In the genomic region with DNA sequence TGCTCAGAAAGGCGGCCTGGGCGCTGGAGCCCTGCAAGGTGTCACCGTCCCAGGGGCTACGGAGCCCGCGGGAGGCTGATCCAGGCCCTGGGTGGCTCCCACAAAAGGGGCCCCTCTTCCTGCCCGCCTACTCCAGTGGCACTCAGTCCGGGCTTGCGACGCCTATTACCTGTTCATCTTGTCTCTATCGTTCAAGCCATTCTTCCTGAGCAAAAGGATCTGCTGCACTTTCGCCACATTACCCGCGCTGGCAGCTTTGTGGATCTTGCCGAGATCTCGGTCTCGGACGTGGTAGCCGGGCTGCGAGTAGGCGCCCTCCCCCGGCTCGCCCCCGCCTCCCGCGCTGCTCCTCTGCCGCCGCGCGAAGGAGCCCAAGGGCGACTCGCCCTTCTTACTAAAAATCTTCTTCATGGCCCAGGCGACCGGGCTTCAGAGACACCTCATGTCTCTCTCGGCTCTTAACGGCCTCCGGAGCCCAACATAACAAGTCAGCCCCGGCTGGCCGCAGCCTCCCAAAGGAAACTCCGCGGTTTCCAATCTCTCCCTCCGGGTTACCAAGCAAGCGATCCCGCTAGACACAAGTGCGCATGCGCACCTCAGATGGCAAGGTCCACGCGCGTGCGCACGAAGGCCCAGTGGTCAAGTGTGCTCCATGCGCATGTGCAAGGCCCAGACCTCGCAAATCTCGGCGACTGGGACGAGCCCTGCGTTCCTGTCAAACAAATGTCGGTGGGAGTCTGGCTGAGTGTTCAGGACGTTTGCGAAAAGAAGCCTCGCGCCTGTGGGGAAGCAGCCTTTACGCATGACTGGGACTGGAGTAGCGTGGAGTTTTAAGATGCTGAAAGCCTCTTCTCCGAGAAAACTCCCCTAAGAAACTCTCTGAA, we compare ENCODE assay signal across 8 cellular contexts. TPM values are rescaled to one million over a fixed set of nuclear protein-coding genes. Genes with fewer than 3 reads are reported as not detected.
DNase-seq lines count a peak whose midpoint lies in the region; ATAC-seq and TF ChIP-seq lines count a peak whose summit lies in the region.

Gene ANKRD26 (minus strand): TSS at position 579 of the 884 bp plus-strand sequence. CDS start 168 bp downstream, at position 411.

- H3K9ac ChIP-seq in HUES48 (ENCODE audit: low read depth, low read length): peak within 1 kb of the TSS; percentile 77
- H3K9ac ChIP-seq in NT2/D1 (ENCODE audit: insufficient read length, low read depth): peak within 1 kb of the TSS; percentile 88

- H3K27ac Mint-ChIP-seq in Calu3 (ENCODE audit: unreplicated experiment) (peak within 1 kb of the TSS; percentile 87), endothelial cell (ENCODE audit: unreplicated experiment) (peak within 1 kb of the TSS; percentile 96)

- H3K4me1 Mint-ChIP-seq in Calu3 (ENCODE audit: low read depth, unreplicated experiment) (peaks cover 13% of the 10 kb centered on the region), endothelial cell (ENCODE audit: unreplicated experiment) (peaks cover 7% of the 10 kb centered on the region)

- H3K9me3 ChIP-seq in HUES48 (ENCODE audit: control insufficient read depth, insufficient read depth, low read length) (no peaks in the 10 kb centered on the region), NT2/D1 (ENCODE audit: insufficient read depth, low read length) (no peaks in the 10 kb centered on the region), mesodermal cell (ENCODE audit: control insufficient read depth, low read length) (no peaks in the 10 kb centered on the region)

- H3K36me3 Mint-ChIP-seq in Calu3 (ENCODE audit: insufficient read depth, unreplicated experiment): peaks cover 29% of the 10 kb centered on the region
- H3K36me3 Mint-ChIP-seq in endothelial cell (ENCODE audit: low read depth, unreplicated experiment): peaks cover 3% of the 10 kb centered on the region

- no TSS peak for BruUV-seq in Calu3 (replicated peaks; lab: Mats Ljungman, UMichigan)

- H3K9me3 Mint-ChIP-seq in Calu3 (ENCODE audit: low read depth, unreplicated experiment) (no peaks in the 10 kb centered on the region), endothelial cell (ENCODE audit: unreplicated experiment) (no peaks in the 10 kb centered on the region)

- no peaks in the 10 kb centered on the region for H3K27me3 ChIP-seq in HUES48 (ENCODE audit: control insufficient read depth, insufficient read depth, low read length)
- no peaks in the 10 kb centered on the region for H3K27me3 ChIP-seq in NT2/D1 (ENCODE audit: insufficient read depth, insufficient read length)

- DNase-seq in Calu3: peak; percentile 95
- peak; percentile 97 for DNase-seq in NT2/D1 (ENCODE audit: low read depth, low spot score)
- DNase-seq in activated CD8-positive, alpha-beta memory T cell treated with anti-CD3 and anti-CD28 coated beads, Interleukin-2, amount 50 U/mL, for 4 hours: peak; percentile 96
- peak; percentile 98 for DNase-seq in endothelial cell (ENCODE audit: low spot score)
- peak; percentile 90 for DNase-seq in stimulated activated CD8-positive, alpha-beta memory T cell treated with anti-CD3 and anti-CD28 coated beads, Interleukin-15, amount 100 ng/mL, for 24 hours (ENCODE audit: low read depth)

- H3K36me3 ChIP-seq in HUES48 (ENCODE audit: control insufficient read depth, insufficient read depth, low read length) (no peaks in the 10 kb centered on the region), NT2/D1 (ENCODE audit: insufficient read depth, insufficient read length, low read length) (peaks cover 16% of the 10 kb centered on the region), mesodermal cell (ENCODE audit: control insufficient read depth, insufficient read depth, low read length) (peaks cover 2% of the 10 kb centered on the region)

- CTCF ChIA-PET in Calu3 (lab: Charles Lee): no interaction called here

- H3K27ac ChIP-seq in HUES48 (ENCODE audit: low read depth, low read length) (peak within 1 kb of the TSS; percentile 93), mesodermal cell (ENCODE audit: low read depth, low read length, severe bottlenecking) (peak within 1 kb of the TSS; percentile 91)

- H3K4me3 Mint-ChIP-seq in Calu3 (ENCODE audit: low read depth, unreplicated experiment): peak within 1 kb of the TSS; percentile 83
- peak within 1 kb of the TSS; percentile 98 for H3K4me3 Mint-ChIP-seq in endothelial cell (ENCODE audit: unreplicated experiment)

- WGBS in mesodermal cell (ENCODE audit: insufficient coverage in 2 of 2), 2 experiments: 1 to 3% methylated on average over 48 to 57 of the region's 65 CpGs

- peak; percentile 79 for ATAC-seq in GM21390 (IDR thresholded peaks at IDR 0.05; ENCODE audit: unreplicated experiment)

- no peaks in the 10 kb centered on the region for H3K27me3 Mint-ChIP-seq in Calu3 (ENCODE audit: unreplicated experiment)
- H3K27me3 Mint-ChIP-seq in endothelial cell (ENCODE audit: unreplicated experiment): peaks cover 7% of the 10 kb centered on the region

- H3K4me3 ChIP-seq in HUES48 (ENCODE audit: low read depth, low read length) (peak within 1 kb of the TSS; percentile 96), NT2/D1 (ENCODE audit: insufficient read length, low read depth) (peak within 1 kb of the TSS; percentile 81), mesodermal cell (ENCODE audit: extremely low read depth, insufficient read depth, low read length, poor library complexity, severe bottlenecking) (peak within 1 kb of the TSS; percentile 69)

- TF ChIP-seq CTCF in Calu3 (IDR thresholded peaks at IDR 0.05; ENCODE audit: unreplicated experiment) (no peak), endothelial cell (IDR thresholded peaks at IDR 0.05; ENCODE audit: unreplicated experiment) (no peak)

- H3K4me1 ChIP-seq in HUES48 (ENCODE audit: control insufficient read depth, insufficient read depth, low read length) (no peaks in the 10 kb centered on the region), NT2/D1 (ENCODE audit: insufficient read depth, insufficient read length) (peaks cover 3% of the 10 kb centered on the region), mesodermal cell (ENCODE audit: control insufficient read depth, insufficient read depth, low read length, poor library complexity, severe bottlenecking) (peaks cover 3% of the 10 kb centered on the region)

- intact Hi-C loops in Calu3 (cut with micrococcal nuclease; ENCODE audit: unreplicated experiment): no loop called here

RNA-seq across cellular contexts. Expression of gene ANKRD26, which starts in this region (rescaled TPM):
- 9.0 and 10.2 TPM in 2 replicates for total RNA-seq in Calu3 (2022)
- 12.5 TPM for total RNA-seq in endothelial cell (ENCODE audit: unreplicated experiment)
- 8.0 TPM for polyA plus RNA-seq in mesodermal cell (2013, experiment 1 of 2)
- 11.6 TPM for polyA plus RNA-seq in mesodermal cell (2013, experiment 2 of 2)

Comparison
In these comparisons a context has a peak if more than half of its experiments do, and no peak if none do; other contexts are left out.
1. Peak in every context shown above with its lines: DNase-seq, ATAC-seq, H3K4me3 ChIP-seq and H3K27ac ChIP-seq.